ENCODE assay signal across 16 cellular contexts in genomic region chr17:77744268-77744988, GRCh38.
"Had no signal": no experiment of that assay in that cellular context is flagged by ENCODE, and none has a peak within 500 bp of the region (broad histone marks: within the 10 kb centered on the region; RNA-seq: fewer than 3 reads in every experiment).

No MANE protein-coding gene starts in this region.

- H3K36me3 ChIP-seq: breast epithelium, esophagus squamous epithelium, right lobe of liver, uterus had no signal

- ATAC-seq: activated T-cell treated with anti-CD3 and anti-CD28 coated beads, Interleukin-2, amount 50 U/mL, for 4 hours; foreskin keratinocyte; stimulated activated naive CD8-positive, alpha-beta T cell treated with anti-CD3 and anti-CD28 coated beads, Interleukin-15, Interleukin-2, amounts not matched to agents 100 U/mL and 50 U/mL, for 24 hours had no signal

- H3K36me3 Mint-ChIP-seq: activated CD4-positive, alpha-beta memory T cell treated with anti-CD3 and anti-CD28 coated beads for 36 hours; activated naive CD8-positive, alpha-beta T cell treated with anti-CD3 and anti-CD28 coated beads, Interleukin-2, amount 10 ng/mL, durations not matched to agents 7 days and 5 days; mesothelial cell of epicardium had no signal

- H3K4me1 ChIP-seq: breast epithelium, esophagus squamous epithelium, foreskin keratinocyte, right lobe of liver, uterus had no signal

- H3K27ac Mint-ChIP-seq: activated CD4-positive, alpha-beta memory T cell treated with anti-CD3 and anti-CD28 coated beads for 36 hours; activated naive CD8-positive, alpha-beta T cell treated with anti-CD3 and anti-CD28 coated beads, Interleukin-2, amount 10 ng/mL, durations not matched to agents 7 days and 5 days; mesothelial cell of epicardium; T-helper 2 cell treated with Interferon-gamma antibody and Interleukin-4, amounts not matched to agents 5 μg/mL and 100 μg/mL, for 36 hours had no signal

- H3K9me3 Mint-ChIP-seq: activated T-cell treated with anti-CD3 and anti-CD28 coated beads, Interleukin-2, amount 50 U/mL, for 4 hours had no signal

- H3K9me3 ChIP-seq: breast epithelium, esophagus squamous epithelium, right lobe of liver, uterus had no signal

- H3K27ac ChIP-seq: esophagus squamous epithelium, foreskin keratinocyte, right lobe of liver, uterus had no signal

- DNase-seq: activated CD4-positive, alpha-beta memory T cell treated with anti-CD3 and anti-CD28 coated beads for 36 hours; activated gamma-delta T cell treated with Interleukin-2 at 50 U/mL for 16 hours; activated naive CD8-positive, alpha-beta T cell treated with anti-CD3 and anti-CD28 coated beads, Interleukin-2, amount 10 ng/mL, durations not matched to agents 7 days and 5 days; activated T-cell treated with anti-CD3 and anti-CD28 coated beads, Interleukin-2, amount 50 U/mL, for 4 hours; anterior cingulate cortex; esophagus squamous epithelium; foreskin keratinocyte; kidney; stimulated activated CD4-positive, alpha-beta T cell treated with anti-CD3 and anti-CD28 coated beads, Interleukin-2, amount 100 ng/mL, for 48 hours; stimulated activated naive CD8-positive, alpha-beta T cell treated with anti-CD3 and anti-CD28 coated beads, Interleukin-15, Interleukin-2, amounts not matched to agents 100 U/mL and 50 U/mL, for 24 hours; SW 1271 had no signal

- H3K27me3 ChIP-seq: breast epithelium, foreskin keratinocyte, right lobe of liver, uterus had no signal

- H3K4me1 Mint-ChIP-seq: activated naive CD8-positive, alpha-beta T cell treated with anti-CD3 and anti-CD28 coated beads, Interleukin-2, amount 10 ng/mL, durations not matched to agents 7 days and 5 days had no signal

- H3K4me3 ChIP-seq: breast epithelium, esophagus squamous epithelium, right lobe of liver, uterus had no signal

- H3K4me3 Mint-ChIP-seq: activated CD4-positive, alpha-beta memory T cell treated with anti-CD3 and anti-CD28 coated beads for 36 hours; activated naive CD8-positive, alpha-beta T cell treated with anti-CD3 and anti-CD28 coated beads, Interleukin-2, amount 10 ng/mL, durations not matched to agents 7 days and 5 days; activated T-cell treated with anti-CD3 and anti-CD28 coated beads, Interleukin-2, amount 50 U/mL, for 4 hours; mesothelial cell of epicardium; T-helper 2 cell treated with Interferon-gamma antibody and Interleukin-4, amounts not matched to agents 5 μg/mL and 100 μg/mL, for 36 hours had no signal
